In genomic region chr5:68873198-68873597, GRCh38 we compare ENCODE assay signal across 1 cellular context.
TF ChIP-seq lines count a peak whose summit lies in the region.

No MANE protein-coding gene starts in this region.

TF ChIP-seq in HEK293, 187 proteins besides CTCF, POLR2A, EP300 and RAD21 (continued from another document):
- TF ChIP-seq PRDM2 (tag by site-specific recombination; IDR thresholded peaks at IDR 0.05; ENCODE audit: borderline replicate concordance) (no peak), ZNF664 (tag by site-specific recombination; IDR thresholded peaks at IDR 0.05) (no peak), ZBTB48 (tag by site-specific recombination; IDR thresholded peaks at IDR 0.05) (peak; percentile 45; the same call in 1 of the 2 replicates), ZNF677 (tag by site-specific recombination; IDR thresholded peaks at IDR 0.05) (no peak), ZNF366 (tag by site-specific recombination; conservative IDR thresholded peaks at IDR 0.05) (peak; percentile 36; the same call in 1 of the 2 replicates), ZNF354C (tag by site-specific recombination; IDR thresholded peaks at IDR 0.05; ENCODE audit: borderline replicate concordance, low read depth) (no peak), PATZ1 (tag by site-specific recombination; IDR thresholded peaks at IDR 0.05) (no peak), ZNF513 (tag by site-specific recombination; IDR thresholded peaks at IDR 0.05) (no peak), ZNF433 (tag by site-specific recombination; IDR thresholded peaks at IDR 0.05; ENCODE audit: low read depth) (no peak), ZNF157 (tag by site-specific recombination; IDR thresholded peaks at IDR 0.05) (no peak), TSHZ1 (tag by site-specific recombination; IDR thresholded peaks at IDR 0.05; ENCODE audit: borderline replicate concordance) (no peak), GFI1B (tag by site-specific recombination; IDR thresholded peaks at IDR 0.05) (peak; percentile 98), HOXA7 (CRISPR knock-in tag; IDR thresholded peaks at IDR 0.05; ENCODE audit: borderline replicate concordance) (no peak), SP3 (tag by site-specific recombination; IDR thresholded peaks at IDR 0.05) (no peak)
